ENCODE assay signal across 9 cellular contexts in genomic region chr3:185204894-185205293, GRCh38. TPM values are rescaled to one million over a fixed set of nuclear protein-coding genes. Genes with fewer than 3 reads are reported as not detected.
"Had no signal": no experiment of that assay in that cellular context is flagged by ENCODE, and none has a peak within 500 bp of the region (broad histone marks: within the 10 kb centered on the region; RNA-seq: fewer than 3 reads in every experiment).

No MANE protein-coding gene starts in this region.

- ATAC-seq: GM23338 had no signal

- FAIRE-seq: H1, H54, HTR-8/SVneo had no signal

- H3K4me3 ChIP-seq: GM23338 had no signal

- H3K4me3 Mint-ChIP-seq: GM23338, H9 had no signal

- DNase-seq: H9, HCEC 1CT, IMR-90, KBM-7 had no signal

- H3K27ac Mint-ChIP-seq: GM23338, H9 had no signal

- H3K4me1 Mint-ChIP-seq: GM23338, H9 had no signal

- H3K9me3 Mint-ChIP-seq: GM23338, H9 had no signal

RNA-seq across cellular contexts. Expression of gene C3orf70, which starts 52.0 kb away (rescaled TPM):
- total RNA-seq: HT-29 had no signal
